ENCODE assay signal across 16 cellular contexts in genomic region chr3:73413619-73414018, GRCh38.
DNase-seq lines count a peak whose midpoint lies in the region; ATAC-seq, FAIRE-seq and TF ChIP-seq lines count a peak whose summit lies in the region.
"Had no signal": no experiment of that assay in that cellular context is flagged by ENCODE, and none has a peak within 500 bp of the region (broad histone marks: within the 10 kb centered on the region; RNA-seq: fewer than 3 reads in every experiment).

No MANE protein-coding gene starts in this region.

- no peaks in the 10 kb centered on the region for H3K36me3 ChIP-seq in Loucy (ENCODE audit: insufficient read depth, low read length)
- H3K36me3 ChIP-seq in OCI-LY3 (replicated peaks; ENCODE audit: low read depth, low read length) = no peaks in the 10 kb centered on the region
- H3K36me3 ChIP-seq in pancreas = no peaks in the 10 kb centered on the region
- H3K36me3 ChIP-seq: BE2C, HAP-1 had no signal

- peak overlapping the region; percentile 70 for H3K9ac ChIP-seq in Loucy (ENCODE audit: low read depth, low read length, poor library complexity, severe bottlenecking)
- no peak overlapping the region for H3K9ac ChIP-seq in OCI-LY3 (ENCODE audit: low read length)

- no peak overlapping the region for H3K4me3 ChIP-seq in Loucy (ENCODE audit: low read length, poor library complexity, severe bottlenecking)
- no peak overlapping the region for H3K4me3 ChIP-seq in OCI-LY3 (ENCODE audit: low read length)
- H3K4me3 ChIP-seq in pancreas = no peak overlapping the region
- H3K4me3 ChIP-seq: A549, GM12878, HAP-1 had no signal

- no peak overlapping the region for H3K27ac ChIP-seq in OCI-LY3 (ENCODE audit: low read length)
- H3K27ac ChIP-seq in pancreas = no peak overlapping the region
- H3K27ac ChIP-seq: A549, C4-2B had no signal

- 63 to 65% methylated on average over 9 of the region's 9 CpGs for WGBS in pancreas, 2 donors

- H3K4me2 ChIP-seq in Loucy (ENCODE audit: low read depth, low read length, poor library complexity, severe bottlenecking) (peak overlapping the region; percentile 71), OCI-LY3 (ENCODE audit: low read length) (peak overlapping the region; percentile 45)
- H3K4me2 ChIP-seq: A549 had no signal

- H3K9me3 ChIP-seq in Loucy (ENCODE audit: insufficient read depth, low read depth, low read length) = no peaks in the 10 kb centered on the region
- no peaks in the 10 kb centered on the region for H3K9me3 ChIP-seq in OCI-LY3 (ENCODE audit: insufficient read depth, low read length)
- H3K9me3 ChIP-seq in pancreas = no peaks in the 10 kb centered on the region
- H3K9me3 ChIP-seq: A549, BE2C, HAP-1 had no signal

- peaks cover 27% of the 10 kb centered on the region for H3F3A ChIP-seq in Loucy (ENCODE audit: low read depth)

- H3K27me3 ChIP-seq in Loucy (ENCODE audit: insufficient read depth, low read length, poor library complexity, severe bottlenecking) (no peaks in the 10 kb centered on the region), OCI-LY3 (ENCODE audit: low read depth, low read length) (peaks cover 64% of the 10 kb centered on the region), pancreas (no peaks in the 10 kb centered on the region)
- H3K27me3 ChIP-seq: BE2C had no signal

- H2AFZ ChIP-seq in Loucy (ENCODE audit: low read length) (no peak overlapping the region), OCI-LY3 (ENCODE audit: low read depth, low read length) (no peak overlapping the region)

- TF ChIP-seq CTCF in Loucy (conservative IDR thresholded peaks at IDR 0.05; ENCODE audit: low read length) (no peak), OCI-LY3 (IDR thresholded peaks at IDR 0.05; ENCODE audit: low read depth, low read length) (no peak), pancreas (IDR thresholded peaks at IDR 0.05) (no peak)

- H3K4me1 ChIP-seq in Loucy (ENCODE audit: insufficient read depth, low read length, poor library complexity, severe bottlenecking) = peaks cover 61% of the 10 kb centered on the region
- H3K4me1 ChIP-seq in OCI-LY3 (ENCODE audit: low read length) = peaks cover 13% of the 10 kb centered on the region
- peaks cover 0 to 10% (median 8%) of the 10 kb centered on the region in 3 donors for H3K4me1 ChIP-seq in pancreas
- H3K4me1 ChIP-seq: A549, HAP-1 had no signal

- DNase-seq in left ventricle myocardium superior (no peak), pancreas (peak in 3 of 6 donors; percentile 32 to 59 (median 33))
- no peak for DNase-seq in stimulated activated CD4-positive, alpha-beta T cell treated with anti-CD3 and anti-CD28 coated beads, Interleukin-12 subunit alpha, Interleukin-12 subunit beta, amount 100 ng/mL, for 4 hours
- no peak for DNase-seq in activated effector memory CD4-positive, alpha-beta T cell treated with anti-CD3 and anti-CD28 coated beads, Interleukin-2, amount 50 U/mL, for 16 hours
- DNase-seq: BE2C; CD4-positive, alpha-beta memory T cell; DMS79; GOT3 had no signal

- H3K79me2 ChIP-seq in Loucy (ENCODE audit: insufficient read depth, low read length) (no peaks in the 10 kb centered on the region), OCI-LY3 (ENCODE audit: low read length) (no peaks in the 10 kb centered on the region)

- no peaks in the 10 kb centered on the region for H3K9me2 ChIP-seq in Loucy (replicated peaks; ENCODE audit: low read depth, low read length)

- intact Hi-C loops in left ventricle myocardium superior (cut with micrococcal nuclease) (no loop called here), pancreas (cut with DNase I) (no loop called here)

- ATAC-seq in left ventricle myocardium superior = peak; percentile 63
- ATAC-seq in pancreas = peak; percentile 58 to 93 (median 72)
- no peak for ATAC-seq in GM19351 (IDR thresholded peaks at IDR 0.05; ENCODE audit: unreplicated experiment)
- ATAC-seq: A549, GM12878 had no signal

- no peak for FAIRE-seq in pancreas (lab: Jason Lieb, UNC)
- FAIRE-seq: A549, GM12878, HTR-8/SVneo had no signal

- H4K20me1 ChIP-seq in Loucy (ENCODE audit: insufficient read depth, low read length, poor library complexity, severe bottlenecking) = no peaks in the 10 kb centered on the region
- H4K20me1 ChIP-seq in OCI-LY3 (ENCODE audit: insufficient read depth, low read length) = no peaks in the 10 kb centered on the region
